ENCODE assay signal across 8 cellular contexts in the genomic region with DNA sequence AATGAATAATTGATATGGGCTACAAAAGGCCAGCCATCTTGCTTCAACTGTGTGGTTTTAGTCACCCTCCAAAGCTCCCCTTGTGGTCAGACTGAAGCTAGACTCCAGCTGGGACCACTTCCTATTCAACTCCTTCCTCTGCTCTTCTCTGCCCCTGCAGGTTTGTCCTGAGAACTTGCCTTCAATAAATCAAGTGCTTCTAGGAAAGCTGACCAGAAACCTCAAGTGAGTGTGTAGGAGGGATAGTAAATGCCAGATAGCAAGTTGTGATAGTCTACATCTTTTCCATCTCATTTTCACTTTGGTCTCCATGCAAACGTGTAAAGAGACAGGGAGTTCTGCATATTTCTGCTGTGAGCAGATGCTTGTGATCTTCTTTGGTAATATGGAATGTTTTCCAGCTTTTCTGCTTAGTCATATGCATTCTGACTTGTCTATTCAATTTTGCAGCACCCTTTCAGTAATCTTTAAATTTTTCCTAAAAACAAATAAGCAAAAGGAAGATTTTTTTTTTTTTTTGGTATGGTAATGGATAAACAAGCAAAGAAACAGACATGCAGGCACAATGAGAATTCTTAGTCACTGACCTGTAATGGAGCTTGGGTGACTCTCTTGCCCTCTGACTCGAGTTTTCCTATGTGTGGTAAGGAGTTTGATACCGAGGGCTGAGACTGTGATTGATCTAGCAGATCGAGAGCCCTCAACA.
DNase-seq lines count a peak whose midpoint lies in the region; ATAC-seq and TF ChIP-seq lines count a peak whose summit lies in the region.

No MANE protein-coding gene starts in this region.

- H3K36me3 ChIP-seq in upper lobe of right lung: no peaks in the 10 kb centered on the region

- no peaks in the 10 kb centered on the region for H3K9me3 ChIP-seq in upper lobe of right lung

- ATAC-seq in upper lobe of right lung (no peak), GM21723 (IDR thresholded peaks at IDR 0.05; ENCODE audit: unreplicated experiment) (no peak)

- no peak overlapping the region for H3K27ac ChIP-seq in upper lobe of right lung

- no peak overlapping the region for H3K4me3 ChIP-seq in upper lobe of right lung

- intact Hi-C loops in upper lobe of right lung (cut with DNase I): no loop called here

- DNase-seq in AML-193 (lab: John Stamatoyannopoulos, UW) (peak; percentile 5 to 6), HT-29 (ENCODE audit: low spot score) (peak; percentile 83), SW 1271 (lab: John Stamatoyannopoulos, UW) (peak; percentile 29 to 84), iPS DF 4.7 (ENCODE audit: extremely low read depth, low spot score) (peak; percentile 71), upper lobe of right lung (no peak), activated gamma-delta T cell (lab: John Stamatoyannopoulos, UW) (no peak)
- DNase-seq in activated CD4-positive, alpha-beta T cell treated with anti-CD3 and anti-CD28 coated beads, Interleukin-2, amount 50 U/mL, for 1 hour: no peak

- no peak for TF ChIP-seq CTCF in upper lobe of right lung (IDR thresholded peaks at IDR 0.05)

- H3K27me3 ChIP-seq in upper lobe of right lung: no peaks in the 10 kb centered on the region

- no peaks in the 10 kb centered on the region for H3K4me1 ChIP-seq in upper lobe of right lung

Comparison
In these comparisons a context has a peak if more than half of its experiments do, and no peak if none do; other contexts are left out.
1. DNase-seq: peak in AML-193 (2 of 2), HT-29 (single experiment), SW 1271 (2 of 2) and iPS DF 4.7 (single experiment); none in activated CD4-positive, alpha-beta T cell treated with anti-CD3 and anti-CD28 coated beads, Interleukin-2, amount 50 U/mL, for 1 hour (single experiment), upper lobe of right lung (single experiment) and activated gamma-delta T cell (single experiment).